Comparison of ENCODE assay signal across 17 cellular contexts in genomic region chr9:2082802-2083201, GRCh38.
A peak's percentile ranks its signal among the peaks of the same experiment; 100 is the strongest.
DNase-seq lines count a peak whose midpoint lies in the region; ATAC-seq lines count a peak whose summit lies in the region.
"Had no signal": no experiment of that assay in that cellular context is flagged by ENCODE, and none has a peak within 500 bp of the region (broad histone marks: within the 10 kb centered on the region; RNA-seq: fewer than 3 reads in every experiment).

No MANE protein-coding gene starts in this region.

- no peaks in the 10 kb centered on the region for H3K9me3 Mint-ChIP-seq in activated naive CD8-positive, alpha-beta T cell (ENCODE audit: low read depth)
- H3K9me3 Mint-ChIP-seq in activated naive CD8-positive, alpha-beta T cell treated with anti-CD3 and anti-CD28 coated beads for 36 hours: no peaks in the 10 kb centered on the region
- no peaks in the 10 kb centered on the region for H3K9me3 Mint-ChIP-seq in T-cell
- H3K9me3 Mint-ChIP-seq in effector memory CD8-positive, alpha-beta T cell: no peaks in the 10 kb centered on the region
- no peaks in the 10 kb centered on the region for H3K9me3 Mint-ChIP-seq in stimulated activated memory B cell treated with anti-CD40 and anti-IgM and Interleukin-4, amounts not matched to agents 10 μg/mL and 1 μg/mL and 100 μg/mL, for 72 hours

- POLR2A ChIA-PET in T-cell (lab: Charles Lee): no interaction called here

- H3K4me3 Mint-ChIP-seq in activated naive CD8-positive, alpha-beta T cell: no peak overlapping the region
- H3K4me3 Mint-ChIP-seq in activated naive CD8-positive, alpha-beta T cell treated with anti-CD3 and anti-CD28 coated beads for 36 hours: no peak overlapping the region
- H3K4me3 Mint-ChIP-seq in T-cell: no peak overlapping the region
- no peak overlapping the region for H3K4me3 Mint-ChIP-seq in effector memory CD8-positive, alpha-beta T cell
- H3K4me3 Mint-ChIP-seq in stimulated activated memory B cell treated with anti-CD40 and anti-IgM and Interleukin-4, amounts not matched to agents 10 μg/mL and 1 μg/mL and 100 μg/mL, for 72 hours: no peak overlapping the region

- no peak for DNase-seq in activated naive CD8-positive, alpha-beta T cell treated with anti-CD3 and anti-CD28 coated beads for 36 hours
- DNase-seq in T-cell (no peak), NCI-H128 (lab: John Stamatoyannopoulos, UW; ENCODE audit: unreplicated experiment) (no peak), medulla oblongata (ENCODE audit: extremely low spot score) (no peak), islet precursor cell (no peak)
- DNase-seq in effector memory CD8-positive, alpha-beta T cell: no peak
- DNase-seq: DMS53, GDM1, GOT3, Karpas-422, NCI-H446 treated with DMSO at 0.1 percent for 48 hours, NCI-H526 treated with DMSO at 0.1 percent for 48 hours, OCI-M1, SJCRH30 had no signal

- peak overlapping the region; percentile 5 for H3K27ac Mint-ChIP-seq in activated naive CD8-positive, alpha-beta T cell
- no peak overlapping the region for H3K27ac Mint-ChIP-seq in activated naive CD8-positive, alpha-beta T cell treated with anti-CD3 and anti-CD28 coated beads for 36 hours
- H3K27ac Mint-ChIP-seq in T-cell: peak overlapping the region; percentile 60 to 66
- peak overlapping the region; percentile 13 to 80 for H3K27ac Mint-ChIP-seq in effector memory CD8-positive, alpha-beta T cell
- peak overlapping the region; percentile 59 for H3K27ac Mint-ChIP-seq in stimulated activated memory B cell treated with anti-CD40 and anti-IgM and Interleukin-4, amounts not matched to agents 10 μg/mL and 1 μg/mL and 100 μg/mL, for 72 hours

- CTCF ChIA-PET in T-cell (lab: Charles Lee): no interaction called here

- ATAC-seq in T-cell (replicated peaks in 1 of 4): no peak
- no peak for ATAC-seq in effector memory CD8-positive, alpha-beta T cell (replicated peaks)
- no peak for ATAC-seq in stimulated activated memory B cell treated with anti-CD40 and anti-IgM and Interleukin-4, amounts not matched to agents 10 μg/mL and 1 μg/mL and 100 μg/mL, for 72 hours
- ATAC-seq: HCT116 had no signal

- peaks cover 5% of the 10 kb centered on the region for H3K36me3 Mint-ChIP-seq in activated naive CD8-positive, alpha-beta T cell
- H3K36me3 Mint-ChIP-seq in activated naive CD8-positive, alpha-beta T cell treated with anti-CD3 and anti-CD28 coated beads for 36 hours: peaks cover 27% of the 10 kb centered on the region
- peaks cover 70% of the 10 kb centered on the region for H3K36me3 Mint-ChIP-seq in T-cell
- peaks cover 66% of the 10 kb centered on the region for H3K36me3 Mint-ChIP-seq in effector memory CD8-positive, alpha-beta T cell (ENCODE audit: insufficient read depth)
- H3K36me3 Mint-ChIP-seq in stimulated activated memory B cell treated with anti-CD40 and anti-IgM and Interleukin-4, amounts not matched to agents 10 μg/mL and 1 μg/mL and 100 μg/mL, for 72 hours: peaks cover 77% of the 10 kb centered on the region

- H3K4me1 Mint-ChIP-seq in activated naive CD8-positive, alpha-beta T cell (ENCODE audit: low read depth): peaks cover 7% of the 10 kb centered on the region
- peaks cover 9% of the 10 kb centered on the region for H3K4me1 Mint-ChIP-seq in activated naive CD8-positive, alpha-beta T cell treated with anti-CD3 and anti-CD28 coated beads for 36 hours
- H3K4me1 Mint-ChIP-seq in T-cell: peaks cover 4 to 5% (median 5%) of the 10 kb centered on the region in 3 donors
- peaks cover 0 to 4% of the 10 kb centered on the region in 2 donors for H3K4me1 Mint-ChIP-seq in effector memory CD8-positive, alpha-beta T cell (ENCODE audit: low read depth in 2 of 2)
- peaks cover 25% of the 10 kb centered on the region for H3K4me1 Mint-ChIP-seq in stimulated activated memory B cell treated with anti-CD40 and anti-IgM and Interleukin-4, amounts not matched to agents 10 μg/mL and 1 μg/mL and 100 μg/mL, for 72 hours

- no peaks in the 10 kb centered on the region for H3K27me3 Mint-ChIP-seq in activated naive CD8-positive, alpha-beta T cell
- H3K27me3 Mint-ChIP-seq in activated naive CD8-positive, alpha-beta T cell treated with anti-CD3 and anti-CD28 coated beads for 36 hours: no peaks in the 10 kb centered on the region
- H3K27me3 Mint-ChIP-seq in T-cell: no peaks in the 10 kb centered on the region
- no peaks in the 10 kb centered on the region for H3K27me3 Mint-ChIP-seq in effector memory CD8-positive, alpha-beta T cell
- H3K27me3 Mint-ChIP-seq in stimulated activated memory B cell treated with anti-CD40 and anti-IgM and Interleukin-4, amounts not matched to agents 10 μg/mL and 1 μg/mL and 100 μg/mL, for 72 hours: no peaks in the 10 kb centered on the region
